22 cellular contexts compared by ENCODE assay signal in genomic region chr9:120078112-120078511, GRCh38.
DNase-seq lines count a peak whose midpoint lies in the region; ATAC-seq, FAIRE-seq and TF ChIP-seq lines count a peak whose summit lies in the region.
"Had no signal": no experiment of that assay in that cellular context is flagged by ENCODE, and none has a peak within 500 bp of the region (broad histone marks: within the 10 kb centered on the region; RNA-seq: fewer than 3 reads in every experiment).

No MANE protein-coding gene starts in this region.

- TF ChIP-seq CTCF in CD8-positive, alpha-beta T cell (IDR thresholded peaks at IDR 0.05) = no peak
- TF ChIP-seq CTCF in pancreas (IDR thresholded peaks at IDR 0.05) = no peak

- WGBS in pancreas, 2 donors = 64 to 84% methylated on average over 2 of the region's 2 CpGs

- H3K36me3 ChIP-seq in HUES48 (ENCODE audit: control insufficient read depth, insufficient read depth, low read length) = no peaks in the 10 kb centered on the region
- no peaks in the 10 kb centered on the region for H3K36me3 ChIP-seq in NT2/D1 (ENCODE audit: insufficient read depth, insufficient read length, low read length)
- no peaks in the 10 kb centered on the region for H3K36me3 ChIP-seq in CD8-positive, alpha-beta T cell (ENCODE audit: insufficient read depth, low read length)
- no peaks in the 10 kb centered on the region for H3K36me3 ChIP-seq in pancreas
- H3K36me3 ChIP-seq: BE2C, BLaER1 had no signal

- H3K4me1 ChIP-seq in HUES48 (ENCODE audit: control insufficient read depth, insufficient read depth, low read length) (peaks cover 21% of the 10 kb centered on the region), NT2/D1 (ENCODE audit: insufficient read depth, insufficient read length) (peaks cover 8% of the 10 kb centered on the region), pancreas (no peaks in the 10 kb centered on the region)
- no peaks in the 10 kb centered on the region for H3K4me1 ChIP-seq in CD8-positive, alpha-beta T cell (ENCODE audit: insufficient read depth, low read length)
- H3K4me1 ChIP-seq: BE2C, BLaER1, Caco-2 had no signal

- no peak overlapping the region for H3K9ac ChIP-seq in HUES48 (ENCODE audit: low read depth, low read length)
- H3K9ac ChIP-seq in NT2/D1 (ENCODE audit: insufficient read length, low read depth) = no peak overlapping the region
- H3K9ac ChIP-seq: BLaER1 had no signal

- peak overlapping the region; percentile 74 for H3K27ac ChIP-seq in HUES48 (ENCODE audit: low read depth, low read length)
- no peak overlapping the region for H3K27ac ChIP-seq in CD8-positive, alpha-beta T cell (ENCODE audit: low read depth, low read length)
- no peak overlapping the region for H3K27ac ChIP-seq in pancreas
- H3K27ac ChIP-seq: BLaER1 had no signal

- peaks cover 2% of the 10 kb centered on the region for H3K27me3 Mint-ChIP-seq in CD8-positive, alpha-beta T cell (ENCODE audit: low read depth)
- H3K27me3 Mint-ChIP-seq in activated T-cell treated with anti-CD3 and anti-CD28 coated beads, Interleukin-2, amount 50 U/mL, for 4 hours (ENCODE audit: low read depth) = peaks cover 5% of the 10 kb centered on the region
- H3K27me3 Mint-ChIP-seq: CD4-positive, CD25-positive, alpha-beta regulatory T cell had no signal

- intact Hi-C loops in CD8-positive, alpha-beta T cell (cut with DNase I, micrococcal nuclease) = no loop called here
- intact Hi-C loops in pancreas (cut with DNase I) = no loop called here

- POLR2A ChIA-PET in CD8-positive, alpha-beta T cell (lab: Charles Lee) = no interaction called here

- FAIRE-seq in pancreas (lab: Jason Lieb, UNC) = no peak
- FAIRE-seq: A204.1, D721Med, G401.6, GM12891, GM18507 had no signal

- H3K9me3 ChIP-seq in HUES48 (ENCODE audit: control insufficient read depth, insufficient read depth, low read length) (no peaks in the 10 kb centered on the region), NT2/D1 (ENCODE audit: insufficient read depth, low read length) (no peaks in the 10 kb centered on the region), pancreas (no peaks in the 10 kb centered on the region)
- H3K9me3 ChIP-seq in CD8-positive, alpha-beta T cell (ENCODE audit: low read length) = no peaks in the 10 kb centered on the region
- H3K9me3 ChIP-seq: BE2C, Caco-2 had no signal

- no peak overlapping the region for H3K27ac Mint-ChIP-seq in CD8-positive, alpha-beta T cell
- H3K27ac Mint-ChIP-seq: CD14-positive monocyte; CD4-positive, alpha-beta memory T cell; CD4-positive, CD25-positive, alpha-beta regulatory T cell had no signal

- H3K4me1 Mint-ChIP-seq in CD8-positive, alpha-beta T cell (ENCODE audit: low read depth) = no peaks in the 10 kb centered on the region
- no peaks in the 10 kb centered on the region for H3K4me1 Mint-ChIP-seq in activated T-cell treated with anti-CD3 and anti-CD28 coated beads, Interleukin-2, amount 50 U/mL, for 4 hours (ENCODE audit: low read depth)
- H3K4me1 Mint-ChIP-seq: CD14-positive monocyte; CD4-positive, alpha-beta memory T cell; CD4-positive, CD25-positive, alpha-beta regulatory T cell had no signal

- H3K27me3 ChIP-seq in HUES48 (ENCODE audit: control insufficient read depth, insufficient read depth, low read length) (no peaks in the 10 kb centered on the region), NT2/D1 (ENCODE audit: insufficient read depth, insufficient read length) (peaks cover 33% of the 10 kb centered on the region), pancreas (peaks cover 0 to 5% (median 0%) of the 10 kb centered on the region in 4 donors)
- H3K27me3 ChIP-seq in CD8-positive, alpha-beta T cell (ENCODE audit: insufficient read depth, low read length) = no peaks in the 10 kb centered on the region
- H3K27me3 ChIP-seq: BE2C, BLaER1 had no signal

- H3K9me3 Mint-ChIP-seq in CD8-positive, alpha-beta T cell = no peaks in the 10 kb centered on the region
- H3K9me3 Mint-ChIP-seq in activated T-cell treated with anti-CD3 and anti-CD28 coated beads, Interleukin-2, amount 50 U/mL, for 4 hours = peaks cover 5% of the 10 kb centered on the region

- DNase-seq in NT2/D1 (ENCODE audit: low read depth, low spot score) (peak; percentile 51), pancreas (no peak)
- DNase-seq in CD8-positive, alpha-beta T cell = no peak
- no peak for DNase-seq in activated T-cell treated with anti-CD3 and anti-CD28 coated beads, Interleukin-2, amount 50 U/mL, for 4 hours
- DNase-seq: 8988T; ACHN; BE2C; C1 segment of cervical spinal cord; Caco-2; Calu3; CD4-positive, alpha-beta memory T cell; CD4-positive, CD25-positive, alpha-beta regulatory T cell; DMS79 treated with DMSO at 0.1 percent for 48 hours; GF-D8 had no signal

- H3K36me3 Mint-ChIP-seq in CD8-positive, alpha-beta T cell = no peaks in the 10 kb centered on the region
- H3K36me3 Mint-ChIP-seq in activated T-cell treated with anti-CD3 and anti-CD28 coated beads, Interleukin-2, amount 50 U/mL, for 4 hours (ENCODE audit: insufficient read depth) = no peaks in the 10 kb centered on the region
- H3K36me3 Mint-ChIP-seq: CD14-positive monocyte; CD4-positive, alpha-beta memory T cell; CD4-positive, CD25-positive, alpha-beta regulatory T cell had no signal

- CTCF ChIA-PET in CD8-positive, alpha-beta T cell (lab: Charles Lee) = no interaction called here

- no peak overlapping the region for H3K4me3 ChIP-seq in HUES48 (ENCODE audit: low read depth, low read length)
- no peak overlapping the region for H3K4me3 ChIP-seq in NT2/D1 (ENCODE audit: insufficient read length, low read depth)
- H3K4me3 ChIP-seq in CD8-positive, alpha-beta T cell (ENCODE audit: low read depth, low read length) = no peak overlapping the region
- H3K4me3 ChIP-seq in pancreas = no peak overlapping the region
- H3K4me3 ChIP-seq: BLaER1 had no signal

- H3K4me3 Mint-ChIP-seq in CD8-positive, alpha-beta T cell = no peak overlapping the region
- no peak overlapping the region for H3K4me3 Mint-ChIP-seq in activated T-cell treated with anti-CD3 and anti-CD28 coated beads, Interleukin-2, amount 50 U/mL, for 4 hours
- H3K4me3 Mint-ChIP-seq: CD14-positive monocyte; CD4-positive, alpha-beta memory T cell; CD4-positive, CD25-positive, alpha-beta regulatory T cell had no signal

- no peak for ATAC-seq in CD8-positive, alpha-beta T cell
- no peak for ATAC-seq in pancreas
- ATAC-seq in activated T-cell treated with anti-CD3 and anti-CD28 coated beads, Interleukin-2, amount 50 U/mL, for 4 hours = no peak
